Comparison of ENCODE assay signal across 11 cellular contexts in genomic region chr12:88219861-88220260, GRCh38.
"Had no signal": no experiment of that assay in that cellular context is flagged by ENCODE, and none has a peak within 500 bp of the region (broad histone marks: within the 10 kb centered on the region; RNA-seq: fewer than 3 reads in every experiment).

No MANE protein-coding gene starts in this region.

- H3K4me3 Mint-ChIP-seq: GM23338, H9, HFFc6 had no signal

- ATAC-seq: GM23338, HCT116 had no signal

- H3K27ac ChIP-seq: GM23248 had no signal

- H3K4me3 ChIP-seq: GM23248, GM23338, HAP-1 had no signal

- H3K9me3 ChIP-seq: HAP-1 had no signal

- H3K36me3 ChIP-seq: HAP-1 had no signal

- H2AFZ ChIP-seq: GM23248, GM23338 had no signal

- H3K9ac ChIP-seq: GM23248 had no signal

- FAIRE-seq: H1, H54 had no signal

- H3K4me1 Mint-ChIP-seq: GM23338, H9 had no signal

- H3K27ac Mint-ChIP-seq: GM23338, H9, HFFc6 had no signal

- H3K4me2 ChIP-seq: GM23338 had no signal

- DNase-seq: GM23248, GOT3, H7, H9, HCEC 1CT, HFFc6 had no signal

- H3K4me1 ChIP-seq: HAP-1 had no signal
